ENCODE assay signal across 8 cellular contexts in the genomic region with DNA sequence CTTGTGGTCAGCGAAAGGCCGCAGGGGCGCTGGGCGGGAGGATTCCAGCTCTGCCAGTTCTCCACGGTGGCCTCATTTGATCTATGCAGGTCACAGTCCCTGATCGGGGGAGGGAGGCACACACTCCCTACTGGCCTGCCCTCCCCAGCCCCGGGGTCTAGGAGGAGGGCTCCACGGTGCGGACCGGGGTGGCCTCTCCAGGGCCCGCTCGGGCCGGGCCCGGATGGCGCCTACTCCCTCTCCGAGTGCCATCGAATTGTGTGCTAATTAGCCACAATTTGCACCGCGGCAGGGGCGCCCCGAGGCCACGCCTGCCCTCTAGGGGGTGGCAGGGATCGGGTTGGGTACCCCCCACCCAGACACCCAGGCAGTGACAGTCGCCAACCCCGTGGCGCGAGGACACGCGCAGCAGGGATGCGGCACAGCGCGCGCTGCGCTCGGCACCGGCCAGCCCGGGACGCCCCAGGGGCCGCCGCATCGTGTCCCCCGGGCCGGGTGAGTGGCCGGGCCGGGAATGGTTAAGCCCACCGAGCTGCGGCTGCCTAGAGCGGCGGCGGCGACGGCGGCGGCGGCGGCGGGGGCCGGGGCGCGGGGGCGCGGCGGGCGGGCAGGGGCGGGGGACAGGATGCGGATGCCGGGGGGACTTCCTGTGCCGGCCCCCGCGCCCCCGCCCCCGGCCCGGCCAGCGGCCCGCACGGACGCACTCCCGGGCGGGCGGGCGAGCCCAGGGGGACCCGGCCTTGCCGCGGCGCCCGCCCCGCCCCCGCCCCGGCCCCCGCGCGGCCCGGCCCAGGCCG. TPM values are rescaled to one million over a fixed set of nuclear protein-coding genes. Genes with fewer than 3 reads are reported as not detected.
DNase-seq lines count a peak whose midpoint lies in the region; ATAC-seq and TF ChIP-seq lines count a peak whose summit lies in the region.

A gene (plus strand): TSS at position 670 of the 797 bp plus-strand sequence. CDS start 565 bp downstream, outside the sequence.

- H3K27me3 ChIP-seq in CD4-positive, alpha-beta T cell (ENCODE audit: control insufficient read depth, insufficient read depth, low read length), result no peaks in the 10 kb centered on the region
- H3K27me3 ChIP-seq in OCI-LY1 (ENCODE audit: insufficient read depth, low read length) (peaks cover 9% of the 10 kb centered on the region; the same call in 1 of the 2 replicates), duodenal mucosa (ENCODE audit: control insufficient read depth in 1 of 2, insufficient read depth in 2 of 2, low read length in 2 of 2) (peaks cover 15% of the 10 kb centered on the region in 2 donors), upper lobe of right lung (peaks cover 5% of the 10 kb centered on the region)

- no peak for TF ChIP-seq CTCF in CD4-positive, alpha-beta T cell (IDR thresholded peaks at IDR 0.05)
- TF ChIP-seq CTCF in OCI-LY1 (IDR thresholded peaks at IDR 0.05; ENCODE audit: low read length) (no peak), upper lobe of right lung (IDR thresholded peaks at IDR 0.05) (no peak)

- peaks cover under 1% of the 10 kb centered on the region for H3K4me1 ChIP-seq in OCI-LY1 (ENCODE audit: insufficient read depth, low read length, severe bottlenecking)
- H3K4me1 ChIP-seq in duodenal mucosa (ENCODE audit: control insufficient read depth in 1 of 2, insufficient read depth in 2 of 2, low read length in 2 of 2), result peaks cover 7 to 12% of the 10 kb centered on the region in 2 donors
- H3K4me1 ChIP-seq in upper lobe of right lung, result no peaks in the 10 kb centered on the region

- H3K9ac ChIP-seq in OCI-LY1 (ENCODE audit: low read length) (no peak within 1 kb of the TSS), duodenal mucosa (ENCODE audit: low read depth in 1 of 2, low read length in 2 of 2) (peak within 1 kb of the TSS in 1 of 2 donors; percentile 25)

- peak within 1 kb of the TSS; percentile 4 for H3K27ac Mint-ChIP-seq in CD4-positive, alpha-beta T cell

- no peaks in the 10 kb centered on the region for H3K79me2 ChIP-seq in OCI-LY1 (ENCODE audit: insufficient read depth, low read length)

- H3K9me2 ChIP-seq in OCI-LY1 (ENCODE audit: low read depth, low read length), result no peaks in the 10 kb centered on the region

- DNase-seq in CD4-positive, alpha-beta T cell, result peak in 3 of 10 experiments; percentile 22 to 41 (median 30)
- peak; percentile 16 for DNase-seq in midbrain (lab: John Stamatoyannopoulos, UW)
- no peak for DNase-seq in upper lobe of right lung
- no peak for DNase-seq in GF-D8 (lab: John Stamatoyannopoulos, UW)
- no peak for DNase-seq in NCI-H524 treated with DMSO at 0.1 percent for 48 hours (lab: John Stamatoyannopoulos, UW)

- H4K20me1 ChIP-seq in OCI-LY1 (ENCODE audit: insufficient read depth, low read length), result no peaks in the 10 kb centered on the region

- H3K4me2 ChIP-seq in OCI-LY1 (ENCODE audit: low read length), result no peak within 1 kb of the TSS; the same call in 1 of the 2 replicates

- H3K4me1 Mint-ChIP-seq in CD4-positive, alpha-beta T cell (ENCODE audit: low read depth), result peaks cover 22% of the 10 kb centered on the region

- POLR2A ChIA-PET in CD4-positive, alpha-beta T cell (lab: Charles Lee), result no interaction called here

- ATAC-seq in CD4-positive, alpha-beta T cell (ENCODE audit: poor library complexity), result peak; percentile 65
- ATAC-seq in upper lobe of right lung, result peak; percentile 42
- no peak for ATAC-seq in HG02610 (IDR thresholded peaks at IDR 0.05; ENCODE audit: unreplicated experiment)

- no peaks in the 10 kb centered on the region for H3K9me3 Mint-ChIP-seq in CD4-positive, alpha-beta T cell

- no peaks in the 10 kb centered on the region for H3F3A ChIP-seq in OCI-LY1 (ENCODE audit: insufficient read depth, low read length)

- H3K36me3 ChIP-seq in OCI-LY1 (ENCODE audit: insufficient read depth, low read length), result no peaks in the 10 kb centered on the region; the same call in 1 of the 2 replicates
- H3K36me3 ChIP-seq in duodenal mucosa (ENCODE audit: control insufficient read depth in 1 of 2, insufficient read depth in 2 of 2, low read length in 2 of 2), result no peaks in the 10 kb centered on the region
- H3K36me3 ChIP-seq in upper lobe of right lung, result no peaks in the 10 kb centered on the region

- H3K4me3 ChIP-seq in OCI-LY1 (ENCODE audit: low read depth, low read length, poor library complexity, severe bottlenecking), result peak within 1 kb of the TSS; percentile 38
- H3K4me3 ChIP-seq in duodenal mucosa (ENCODE audit: low read depth in 1 of 2, low read length in 2 of 2), result peak within 1 kb of the TSS; percentile 43 to 55
- peak within 1 kb of the TSS; percentile 62 for H3K4me3 ChIP-seq in upper lobe of right lung

- CTCF ChIA-PET in CD4-positive, alpha-beta T cell (lab: Charles Lee), result no interaction called here

- intact Hi-C loops in CD4-positive, alpha-beta T cell (cut with DNase I, micrococcal nuclease), result no loop called here
- intact Hi-C loops in upper lobe of right lung (cut with DNase I), result no loop called here

- H3K27me3 Mint-ChIP-seq in CD4-positive, alpha-beta T cell, result peaks cover 5% of the 10 kb centered on the region

- H3K9me3 ChIP-seq in CD4-positive, alpha-beta T cell (ENCODE audit: control insufficient read depth, low read length), result no peaks in the 10 kb centered on the region
- H3K9me3 ChIP-seq in OCI-LY1 (ENCODE audit: low read length), result no peaks in the 10 kb centered on the region
- H3K9me3 ChIP-seq in duodenal mucosa (ENCODE audit: control insufficient read depth in 1 of 2, low read length in 2 of 2), result no peaks in the 10 kb centered on the region
- no peaks in the 10 kb centered on the region for H3K9me3 ChIP-seq in upper lobe of right lung

- H3K4me3 Mint-ChIP-seq in CD4-positive, alpha-beta T cell, result peak within 1 kb of the TSS; percentile 86

- no peaks in the 10 kb centered on the region for H3K36me3 Mint-ChIP-seq in CD4-positive, alpha-beta T cell (ENCODE audit: low read depth)

- no peak within 1 kb of the TSS for H2AFZ ChIP-seq in OCI-LY1 (ENCODE audit: low read length)

- H3K27ac ChIP-seq in CD4-positive, alpha-beta T cell (ENCODE audit: low read depth, low read length), result no peak within 1 kb of the TSS
- H3K27ac ChIP-seq in OCI-LY1 (ENCODE audit: low read depth, low read length, poor library complexity, severe bottlenecking) (no peak within 1 kb of the TSS), duodenal mucosa (ENCODE audit: low read depth, low read length) (no peak within 1 kb of the TSS), upper lobe of right lung (no peak within 1 kb of the TSS)

RNA-seq across cellular contexts. Expression of the gene that starts here (rescaled TPM):
- 1 to 10 TPM; 2.5 to 2.7 TPM for total RNA-seq in CD4-positive, alpha-beta T cell
- total RNA-seq in upper lobe of right lung, result 5.2 TPM
